ENCODE assay signal across 1 cellular context in the genomic region with DNA sequence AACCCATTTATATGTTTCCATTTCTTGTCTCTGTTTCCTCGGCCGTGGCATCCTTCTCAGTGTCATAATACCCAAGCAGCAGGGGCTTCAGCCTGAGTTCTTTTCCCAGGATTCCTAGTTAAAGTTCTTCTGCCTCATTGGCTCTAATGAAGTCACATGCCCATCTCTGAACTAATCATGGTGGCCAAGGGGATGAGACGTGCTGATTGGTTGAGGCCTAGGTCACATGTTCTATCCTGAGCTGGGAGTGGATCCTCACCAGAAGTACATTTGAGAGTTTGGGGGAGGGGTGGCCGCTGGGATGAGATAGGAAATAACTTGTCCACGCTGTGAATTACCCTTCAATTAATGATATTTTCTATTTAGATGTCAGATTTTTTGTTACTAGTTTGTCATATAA.
TF ChIP-seq lines count a peak whose summit lies in the region.

No MANE protein-coding gene starts in this region.

TF ChIP-seq in GM12878, 131 proteins besides CTCF, POLR2A, EP300 and RAD21:
- TF ChIP-seq RELB (IDR thresholded peaks at IDR 0.05; ENCODE audit: low read depth) (no peak), USF1 (IDR thresholded peaks at IDR 0.05; ENCODE audit: borderline replicate concordance, extremely low read length, insufficient read depth, low read depth, low read length) (peak; percentile 2)
